ENCODE assay signal across 2 cellular contexts in the genomic region with DNA sequence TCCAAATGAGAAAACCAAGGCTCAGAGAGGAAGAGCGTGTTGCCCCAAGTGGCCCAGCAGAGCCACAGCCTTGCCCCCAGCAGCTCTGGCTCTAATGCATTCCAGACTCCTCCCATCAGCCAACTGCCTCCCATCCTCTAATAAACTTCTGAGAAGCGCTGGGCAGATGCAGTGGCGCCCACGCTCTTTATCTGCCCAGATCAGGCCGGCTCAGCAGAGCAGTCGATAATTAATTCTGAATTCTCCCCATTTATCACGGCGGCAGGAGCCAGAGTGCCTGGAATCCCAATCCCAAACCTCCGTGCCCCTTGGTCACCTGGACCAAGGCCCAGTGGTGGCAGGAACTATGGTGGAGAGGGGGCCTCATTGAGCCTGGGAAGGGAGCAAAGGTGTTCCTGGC.
TF ChIP-seq lines count a peak whose summit lies in the region.

No MANE protein-coding gene starts in this region.

TF ChIP-seq in GM23338, 12 proteins besides CTCF, POLR2A, EP300 and RAD21 (continued from another document and continues in another):
- TF ChIP-seq ZNF462 (CRISPR knock-in tag; IDR thresholded peaks at IDR 0.05) (no peak), JUNB (IDR thresholded peaks at IDR 0.05; ENCODE audit: unreplicated experiment) (no peak), REST (IDR thresholded peaks at IDR 0.05; ENCODE audit: unreplicated experiment) (no peak), EZH2phosphoT487 (IDR thresholded peaks at IDR 0.05; ENCODE audit: unreplicated experiment) (no peak), POLR2AphosphoS5 (IDR thresholded peaks at IDR 0.05; ENCODE audit: low read depth) (no peak), ZNF114 (CRISPR knock-in tag; IDR thresholded peaks at IDR 0.05) (no peak), STAT1 (IDR thresholded peaks at IDR 0.05; ENCODE audit: unreplicated experiment) (no peak), ZNF331 (CRISPR knock-in tag; IDR thresholded peaks at IDR 0.05; ENCODE audit: low read depth) (no peak), NANOG (IDR thresholded peaks at IDR 0.05; ENCODE audit: borderline replicate concordance) (no peak)
- TF ChIP-seq, protein P1, sequence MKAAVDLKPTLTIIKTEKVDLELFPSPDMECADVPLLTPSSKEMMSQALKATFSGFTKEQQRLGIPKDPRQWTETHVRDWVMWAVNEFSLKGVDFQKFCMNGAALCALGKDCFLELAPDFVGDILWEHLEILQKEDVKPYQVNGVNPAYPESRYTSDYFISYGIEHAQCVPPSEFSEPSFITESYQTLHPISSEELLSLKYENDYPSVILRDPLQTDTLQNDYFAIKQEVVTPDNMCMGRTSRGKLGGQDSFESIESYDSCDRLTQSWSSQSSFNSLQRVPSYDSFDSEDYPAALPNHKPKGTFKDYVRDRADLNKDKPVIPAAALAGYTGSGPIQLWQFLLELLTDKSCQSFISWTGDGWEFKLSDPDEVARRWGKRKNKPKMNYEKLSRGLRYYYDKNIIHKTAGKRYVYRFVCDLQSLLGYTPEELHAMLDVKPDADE (IDR thresholded peaks at IDR 0.05) = no peak

TF ChIP-seq in K562, 482 proteins besides CTCF, POLR2A, EP300 and RAD21 (continued from another document):
- TF ChIP-seq, protein P2, sequence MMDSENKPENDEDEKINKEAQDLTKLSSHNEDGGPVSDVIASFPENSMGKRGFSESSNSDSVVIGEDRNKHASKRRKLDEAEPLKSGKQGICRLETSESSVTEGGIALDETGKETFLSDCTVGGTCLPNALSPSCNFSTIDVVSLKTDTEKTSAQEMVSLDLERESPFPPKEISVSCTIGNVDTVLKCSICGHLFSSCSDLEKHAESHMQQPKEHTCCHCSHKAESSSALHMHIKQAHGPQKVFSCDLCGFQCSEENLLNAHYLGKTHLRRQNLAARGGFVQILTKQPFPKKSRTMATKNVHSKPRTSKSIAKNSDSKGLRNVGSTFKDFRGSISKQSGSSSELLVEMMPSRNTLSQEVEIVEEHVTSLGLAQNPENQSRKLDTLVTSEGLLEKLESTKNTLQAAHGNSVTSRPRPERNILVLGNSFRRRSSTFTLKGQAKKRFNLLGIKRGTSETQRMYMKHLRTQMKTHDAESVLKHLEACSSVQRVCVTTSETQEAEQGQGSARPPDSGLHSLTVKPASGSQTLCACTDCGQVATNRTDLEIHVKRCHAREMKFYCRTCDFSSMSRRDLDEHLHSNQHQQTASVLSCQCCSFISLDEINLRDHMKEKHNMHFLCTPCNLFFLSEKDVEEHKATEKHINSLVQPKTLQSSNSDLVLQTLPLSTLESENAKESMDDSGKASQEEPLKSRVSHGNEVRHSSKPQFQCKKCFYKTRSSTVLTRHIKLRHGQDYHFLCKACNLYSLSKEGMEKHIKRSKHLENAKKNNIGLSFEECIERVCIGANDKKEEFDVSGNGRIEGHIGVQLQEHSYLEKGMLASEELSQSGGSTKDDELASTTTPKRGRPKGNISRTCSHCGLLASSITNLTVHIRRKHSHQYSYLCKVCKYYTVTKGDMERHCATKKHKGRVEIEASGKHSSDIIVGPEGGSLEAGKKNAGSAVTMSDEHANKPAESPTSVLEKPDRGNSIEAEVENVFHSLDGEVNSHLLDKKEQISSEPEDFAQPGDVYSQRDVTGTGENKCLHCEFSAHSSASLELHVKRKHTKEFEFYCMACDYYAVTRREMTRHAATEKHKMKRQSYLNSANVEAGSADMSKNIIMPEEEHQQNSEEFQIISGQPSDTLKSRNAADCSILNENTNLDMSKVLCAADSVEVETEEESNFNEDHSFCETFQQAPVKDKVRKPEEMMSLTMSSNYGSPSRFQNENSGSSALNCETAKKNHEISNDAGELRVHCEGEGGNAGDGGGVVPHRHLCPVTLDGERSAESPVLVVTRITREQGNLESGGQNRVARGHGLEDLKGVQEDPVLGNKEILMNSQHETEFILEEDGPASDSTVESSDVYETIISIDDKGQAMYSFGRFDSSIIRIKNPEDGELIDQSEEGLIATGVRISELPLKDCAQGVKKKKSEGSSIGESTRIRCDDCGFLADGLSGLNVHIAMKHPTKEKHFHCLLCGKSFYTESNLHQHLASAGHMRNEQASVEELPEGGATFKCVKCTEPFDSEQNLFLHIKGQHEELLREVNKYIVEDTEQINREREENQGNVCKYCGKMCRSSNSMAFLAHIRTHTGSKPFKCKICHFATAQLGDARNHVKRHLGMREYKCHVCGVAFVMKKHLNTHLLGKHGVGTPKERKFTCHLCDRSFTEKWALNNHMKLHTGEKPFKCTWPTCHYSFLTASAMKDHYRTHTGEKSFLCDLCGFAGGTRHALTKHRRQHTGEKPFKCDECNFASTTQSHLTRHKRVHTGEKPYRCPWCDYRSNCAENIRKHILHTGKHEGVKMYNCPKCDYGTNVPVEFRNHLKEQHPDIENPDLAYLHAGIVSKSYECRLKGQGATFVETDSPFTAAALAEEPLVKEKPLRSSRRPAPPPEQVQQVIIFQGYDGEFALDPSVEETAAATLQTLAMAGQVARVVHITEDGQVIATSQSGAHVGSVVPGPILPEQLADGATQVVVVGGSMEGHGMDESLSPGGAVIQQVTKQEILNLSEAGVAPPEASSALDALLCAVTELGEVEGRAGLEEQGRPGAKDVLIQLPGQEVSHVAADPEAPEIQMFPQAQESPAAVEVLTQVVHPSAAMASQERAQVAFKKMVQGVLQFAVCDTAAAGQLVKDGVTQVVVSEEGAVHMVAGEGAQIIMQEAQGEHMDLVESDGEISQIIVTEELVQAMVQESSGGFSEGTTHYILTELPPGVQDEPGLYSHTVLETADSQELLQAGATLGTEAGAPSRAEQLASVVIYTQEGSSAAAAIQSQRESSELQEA (IDR thresholded peaks at IDR 0.05; ENCODE audit: low read depth) = no peak
- TF ChIP-seq ZBTB49 (CRISPR knock-in tag; IDR thresholded peaks at IDR 0.05; ENCODE audit: borderline replicate concordance) = no peak
TF ChIP-seq in K562: peak in this region for 1.
